ENCODE assay signal across 1 cellular context in genomic region chr1:209674957-209675566, GRCh38.
TF ChIP-seq lines count a peak whose summit lies in the region.

Gene G0S2, plus strand, starts transcription at chr1:209675412. Its CDS starts 273 bp downstream, at chr1:209675685.

TF ChIP-seq in K562, 482 proteins besides CTCF, POLR2A, EP300 and RAD21 (continued from another document and continues in another):
- TF ChIP-seq MGA (IDR thresholded peaks at IDR 0.05), result peak; percentile 98
- no peak for TF ChIP-seq ZNF23 (CRISPR knock-in tag; IDR thresholded peaks at IDR 0.05)
- TF ChIP-seq PPARD (CRISPR knock-in tag; IDR thresholded peaks at IDR 0.05), result no peak
- no peak for TF ChIP-seq ID3 (CRISPR knock-in tag; IDR thresholded peaks at IDR 0.05)
- peak; percentile 42; the same call in 1 of the 2 replicates for TF ChIP-seq ID3 (tag; IDR thresholded peaks at IDR 0.05)
- TF ChIP-seq ZNF398 (CRISPR knock-in tag; IDR thresholded peaks at IDR 0.05), result no peak
- no peak for TF ChIP-seq ZBTB49 (CRISPR knock-in tag; IDR thresholded peaks at IDR 0.05; ENCODE audit: borderline replicate concordance)
- no peak for TF ChIP-seq KDM5B (IDR thresholded peaks at IDR 0.05; ENCODE audit: insufficient replicate concordance, low read depth, low read length)
- no peak; the same call in 1 of the 2 replicates for TF ChIP-seq MYBL2 (IDR thresholded peaks at IDR 0.05; ENCODE audit: low read depth)
- TF ChIP-seq MYBL2 (CRISPR knock-in tag; IDR thresholded peaks at IDR 0.05; ENCODE audit: borderline replicate concordance), result no peak
- TF ChIP-seq POLR2B (IDR thresholded peaks at IDR 0.05; ENCODE audit: low read depth, partially characterized antibody), result peak; percentile 81
- no peak for TF ChIP-seq HMBOX1 (IDR thresholded peaks at IDR 0.05)
- no peak for TF ChIP-seq BRCA1 (IDR thresholded peaks at IDR 0.05)
- 0 out of 2 replicates have a peak, but pooled peaks have one; percentile 78 for TF ChIP-seq BRCA1 (CRISPR knock-in tag; IDR thresholded peaks at IDR 0.05)
- TF ChIP-seq CXXC5 (CRISPR knock-in tag; IDR thresholded peaks at IDR 0.05), result peak; percentile 84
- TF ChIP-seq CBX1 (IDR thresholded peaks at IDR 0.05; ENCODE audit: low read depth), result peak; percentile 86
- TF ChIP-seq ZNF445 (CRISPR knock-in tag; IDR thresholded peaks at IDR 0.05; ENCODE audit: low read depth), result no peak
- peak; percentile 98 for TF ChIP-seq VEZF1 (CRISPR knock-in tag; IDR thresholded peaks at IDR 0.05)
- peak; percentile 44; the same call in 1 of the 2 replicates for TF ChIP-seq ESRRA (IDR thresholded peaks at IDR 0.05; ENCODE audit: borderline replicate concordance, low read depth)
- TF ChIP-seq SRSF3 (IDR thresholded peaks at IDR 0.05; ENCODE audit: insufficient read depth, low read length), result no peak
- TF ChIP-seq DEAF1 (CRISPR knock-in tag; IDR thresholded peaks at IDR 0.05), result 0 out of 2 replicates have a peak, but pooled peaks have one; percentile 10
- TF ChIP-seq KAT8 (IDR thresholded peaks at IDR 0.05; ENCODE audit: low read depth), result no peak
- TF ChIP-seq LCOR (CRISPR knock-in tag; IDR thresholded peaks at IDR 0.05), result peak; percentile 87
- TF ChIP-seq HSF4 (CRISPR knock-in tag; IDR thresholded peaks at IDR 0.05; ENCODE audit: borderline replicate concordance), result no peak
- TF ChIP-seq ZNF551 (CRISPR knock-in tag; IDR thresholded peaks at IDR 0.05), result no peak
- TF ChIP-seq HDGF (IDR thresholded peaks at IDR 0.05), result no peak
- no peak for TF ChIP-seq DLX4 (CRISPR knock-in tag; IDR thresholded peaks at IDR 0.05)
- no peak for TF ChIP-seq ZNF444 (CRISPR knock-in tag; IDR thresholded peaks at IDR 0.05)
- peak; percentile 96 for TF ChIP-seq L3MBTL2 (IDR thresholded peaks at IDR 0.05)
- no peak for TF ChIP-seq TAL1 (IDR thresholded peaks at IDR 0.05)
- TF ChIP-seq ERF (CRISPR knock-in tag; IDR thresholded peaks at IDR 0.05), result 0 out of 2 replicates have a peak, but pooled peaks have one; percentile 20
- no peak for TF ChIP-seq CEBPB (tag; IDR thresholded peaks at IDR 0.05)
- TF ChIP-seq HMGXB4 (CRISPR knock-in tag; IDR thresholded peaks at IDR 0.05), result no peak
